In genomic region chr18:74493689-74494088, GRCh38 we compare ENCODE assay signal across 8 cellular contexts.
DNase-seq lines count a peak whose midpoint lies in the region; ATAC-seq and TF ChIP-seq lines count a peak whose summit lies in the region.

No MANE protein-coding gene starts in this region.

- H3K4me3 ChIP-seq in fibroblast of pulmonary artery (replicated peaks; ENCODE audit: low read depth, low read length) (no peak overlapping the region), retinal pigment epithelial cell (ENCODE audit: low read length) (no peak overlapping the region)

- DNase-seq in DMS79 treated with DMSO at 0.1 percent for 48 hours (lab: John Stamatoyannopoulos, UW) (peak; percentile 5), DMS79 (lab: John Stamatoyannopoulos, UW) (no peak), NCI-H748 (lab: John Stamatoyannopoulos, UW; ENCODE audit: unreplicated experiment) (peak; percentile 85), activated T-cell treated with anti-CD3 and anti-CD28 coated beads for 24 hours (ENCODE audit: low read depth) (peak; percentile 29), fibroblast of pulmonary artery (ENCODE audit: low read depth) (peak; percentile 84), retinal pigment epithelial cell (ENCODE audit: low read depth) (no peak), 8988T (no peak)

- peak; percentile 68 for TF ChIP-seq CTCF in fibroblast of pulmonary artery (IDR thresholded peaks at IDR 0.05; ENCODE audit: low read length, missing control alignments)
- peak; percentile 62 for TF ChIP-seq CTCF in retinal pigment epithelial cell (conservative IDR thresholded peaks at IDR 0.05; ENCODE audit: low read depth, low read length)

- peak; percentile 26 for ATAC-seq in HG03159 (IDR thresholded peaks at IDR 0.05; ENCODE audit: unreplicated experiment)

Comparison
In these comparisons a context has a peak if more than half of its experiments do, and no peak if none do; other contexts are left out.
1. DNase-seq: peak in DMS79 treated with DMSO at 0.1 percent for 48 hours (single experiment), NCI-H748 (single experiment), activated T-cell treated with anti-CD3 and anti-CD28 coated beads for 24 hours (single experiment) and fibroblast of pulmonary artery (single experiment); none in DMS79 (single experiment), retinal pigment epithelial cell (single experiment) and 8988T (single experiment).